8 cellular contexts compared by ENCODE assay signal in the genomic region with DNA sequence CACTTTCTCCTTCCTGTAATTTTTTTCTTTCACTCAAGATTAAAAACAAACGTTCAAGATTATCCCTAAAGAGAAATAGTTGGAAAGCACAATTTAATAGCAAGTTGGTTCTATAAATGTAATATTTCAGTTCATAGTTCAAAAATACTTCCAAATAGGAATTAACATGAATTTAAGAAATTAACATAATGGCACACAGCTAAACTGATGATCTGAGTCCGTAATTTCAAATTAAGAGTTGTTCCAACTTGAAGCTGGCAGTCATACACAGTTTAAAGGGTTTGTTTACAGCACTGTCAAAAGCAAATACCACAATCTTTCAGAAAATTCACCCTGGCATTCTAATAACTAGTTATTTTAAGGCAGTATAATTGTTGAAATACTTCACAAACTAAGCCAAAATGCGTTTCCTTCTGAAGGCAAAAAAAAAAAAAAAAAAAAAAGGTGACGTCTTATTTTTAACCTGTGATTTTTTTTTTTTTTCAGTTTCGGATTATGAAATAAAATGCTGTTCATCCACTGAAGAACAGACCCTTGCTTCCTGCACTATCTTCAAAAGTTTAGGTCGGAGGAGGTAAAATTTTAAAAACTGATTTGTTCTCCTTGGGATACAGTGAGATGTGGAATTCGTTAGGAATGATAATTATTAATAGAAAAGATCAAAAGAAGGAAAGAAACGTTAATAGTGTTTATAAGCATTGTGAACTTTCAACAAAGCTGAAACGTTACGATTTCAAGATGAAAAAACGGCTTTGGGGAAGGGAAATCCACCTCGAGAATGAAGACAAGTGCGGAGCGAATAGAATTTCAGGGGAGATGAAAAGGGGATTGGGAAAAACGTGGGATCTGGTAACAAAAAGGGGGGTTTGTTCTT. TPM values are rescaled to one million over a fixed set of nuclear protein-coding genes. Genes with fewer than 3 reads are reported as not detected.
DNase-seq lines count a peak whose midpoint lies in the region; ATAC-seq and TF ChIP-seq lines count a peak whose summit lies in the region.

No MANE protein-coding gene starts in this region.

- H3K4me1 ChIP-seq in iPS DF 6.9 (ENCODE audit: control insufficient read depth, insufficient read depth, low read length) = 0 out of 2 replicates have a peak, but pooled peaks cover 1% of the 10 kb centered on the region
- H3K4me1 ChIP-seq in spleen = peaks cover 9 to 81% (median 59%) of the 10 kb centered on the region in 6 donors

- H3K36me3 ChIP-seq in iPS DF 6.9 (ENCODE audit: control insufficient read depth, insufficient read depth, low read length) = no peaks in the 10 kb centered on the region
- no peaks in the 10 kb centered on the region for H3K36me3 ChIP-seq in spleen

- no peaks in the 10 kb centered on the region for H3K27me3 Mint-ChIP-seq in activated T-cell treated with anti-CD3 and anti-CD28 coated beads, Interleukin-2, amount 50 U/mL, for 24 hours
- H3K27me3 Mint-ChIP-seq in activated T-helper 2 cell treated with anti-CD3 and anti-CD28 coated beads, Interferon-gamma antibody, Interleukin-2, Interleukin-4, amounts not matched to agents 10 μg/mL and 5 μg/mL and 100 μg/mL, durations not matched to agents 14 hours and 24 hours and 36 hours (ENCODE audit: low read depth) = no peaks in the 10 kb centered on the region

- no peak for ATAC-seq in sciatic nerve

- H3K4me3 ChIP-seq in iPS DF 6.9 (ENCODE audit: low read length) (peak overlapping the region; percentile 77; the same call in 1 of the 2 replicates), spleen (peak overlapping the region; percentile 56 to 79 (median 69))

- H3K27me3 ChIP-seq in iPS DF 6.9 (ENCODE audit: control insufficient read depth, insufficient read depth, low read length) (no peaks in the 10 kb centered on the region), spleen (replicated peaks in 1 of 7) (no peaks in the 10 kb centered on the region)

- H3K9me3 ChIP-seq in iPS DF 6.9 (ENCODE audit: control insufficient read depth, insufficient read depth, low read length) (no peaks in the 10 kb centered on the region), spleen (no peaks in the 10 kb centered on the region)

- TF ChIP-seq POLR2A in spleen (IDR thresholded peaks at IDR 0.05) = no peak

- peaks cover 56% of the 10 kb centered on the region for H3K36me3 Mint-ChIP-seq in activated T-cell treated with anti-CD3 and anti-CD28 coated beads, Interleukin-2, amount 50 U/mL, for 24 hours (ENCODE audit: low read depth)
- H3K36me3 Mint-ChIP-seq in activated T-helper 2 cell treated with anti-CD3 and anti-CD28 coated beads, Interferon-gamma antibody, Interleukin-2, Interleukin-4, amounts not matched to agents 10 μg/mL and 5 μg/mL and 100 μg/mL, durations not matched to agents 14 hours and 24 hours and 36 hours (ENCODE audit: low read depth) = peaks cover 50% of the 10 kb centered on the region

- no peak overlapping the region for H3K27ac ChIP-seq in iPS DF 6.9 (ENCODE audit: low read length)
- peak overlapping the region; percentile 94 to 99 (median 97) for H3K27ac ChIP-seq in spleen

- intact Hi-C loops in activated T-helper 2 cell treated with anti-CD3 and anti-CD28 coated beads, Interferon-gamma antibody, Interleukin-2, Interleukin-4, amounts not matched to agents 10 μg/mL and 5 μg/mL and 100 μg/mL, durations not matched to agents 14 hours and 24 hours and 36 hours (cut with micrococcal nuclease) = loop anchor here (2.0 to 5.0 kb wide), 5 partner anchors 57 to 335 kb away; no protein-coding TSS in a partner anchor
- intact Hi-C loops in spleen (cut with DNase I; ENCODE audit: low total_unique reads) (no loop called here), sciatic nerve (cut with DNase I) (no loop called here)

- WGBS in iPS DF 6.9 (ENCODE audit: insufficient coverage, insufficient read length) = no CpG with 5 or more reads among the region's 15 CpGs
- 1 to 3% (median 1%) methylated on average over 15 of the region's 15 CpGs for WGBS in spleen, 5 donors

- no peak for DNase-seq in activated T-cell treated with anti-CD3 and anti-CD28 coated beads, Interleukin-2, amount 50 U/mL, for 24 hours
- DNase-seq in activated T-cell treated with anti-CD3 and anti-CD28 coated beads, Interleukin-2, amount 50 U/mL, for 1 hour = no peak
- no peak for DNase-seq in activated T-helper 2 cell treated with anti-CD3 and anti-CD28 coated beads, Interferon-gamma antibody, Interleukin-2, Interleukin-4, amounts not matched to agents 10 μg/mL and 5 μg/mL and 100 μg/mL, durations not matched to agents 14 hours and 24 hours and 36 hours (ENCODE audit: low spot score)
- DNase-seq in iPS DF 6.9 (ENCODE audit: low read depth, low spot score) (no peak), spleen (no peak), sciatic nerve (ENCODE audit: low spot score) (no peak), H4 (ENCODE audit: low spot score) (no peak), NCI-H146 (lab: John Stamatoyannopoulos, UW) (no peak)

- peak overlapping the region; percentile 99 for H3K27ac Mint-ChIP-seq in activated T-cell treated with anti-CD3 and anti-CD28 coated beads, Interleukin-2, amount 50 U/mL, for 24 hours
- peak overlapping the region; percentile 94 for H3K27ac Mint-ChIP-seq in activated T-helper 2 cell treated with anti-CD3 and anti-CD28 coated beads, Interferon-gamma antibody, Interleukin-2, Interleukin-4, amounts not matched to agents 10 μg/mL and 5 μg/mL and 100 μg/mL, durations not matched to agents 14 hours and 24 hours and 36 hours

- peak overlapping the region; percentile 96 for H3K4me3 Mint-ChIP-seq in activated T-cell treated with anti-CD3 and anti-CD28 coated beads, Interleukin-2, amount 50 U/mL, for 24 hours
- peak overlapping the region; percentile 95 for H3K4me3 Mint-ChIP-seq in activated T-helper 2 cell treated with anti-CD3 and anti-CD28 coated beads, Interferon-gamma antibody, Interleukin-2, Interleukin-4, amounts not matched to agents 10 μg/mL and 5 μg/mL and 100 μg/mL, durations not matched to agents 14 hours and 24 hours and 36 hours (ENCODE audit: low read depth)

- TF ChIP-seq CTCF in spleen (IDR thresholded peaks at IDR 0.05 in 8 of 11, conservative IDR thresholded peaks at IDR 0.05 in 3 of 11) = no peak

- H3K9me3 Mint-ChIP-seq in activated T-cell treated with anti-CD3 and anti-CD28 coated beads, Interleukin-2, amount 50 U/mL, for 24 hours = peaks cover 3% of the 10 kb centered on the region
- peaks cover 4% of the 10 kb centered on the region for H3K9me3 Mint-ChIP-seq in activated T-helper 2 cell treated with anti-CD3 and anti-CD28 coated beads, Interferon-gamma antibody, Interleukin-2, Interleukin-4, amounts not matched to agents 10 μg/mL and 5 μg/mL and 100 μg/mL, durations not matched to agents 14 hours and 24 hours and 36 hours

- H3K4me1 Mint-ChIP-seq in activated T-cell treated with anti-CD3 and anti-CD28 coated beads, Interleukin-2, amount 50 U/mL, for 24 hours (ENCODE audit: low read depth) = peaks cover 72% of the 10 kb centered on the region
- peaks cover 61% of the 10 kb centered on the region for H3K4me1 Mint-ChIP-seq in activated T-helper 2 cell treated with anti-CD3 and anti-CD28 coated beads, Interferon-gamma antibody, Interleukin-2, Interleukin-4, amounts not matched to agents 10 μg/mL and 5 μg/mL and 100 μg/mL, durations not matched to agents 14 hours and 24 hours and 36 hours (ENCODE audit: low read depth)

RNA-seq across cellular contexts. Expression of a gene that starts 0.9 kb away (rescaled TPM):
- 56.2 and 67.2 TPM in 2 replicates for total RNA-seq in activated T-helper 2 cell treated with anti-CD3 and anti-CD28 coated beads, Interferon-gamma antibody, Interleukin-2, Interleukin-4, amounts not matched to agents 10 μg/mL and 5 μg/mL and 100 μg/mL, durations not matched to agents 14 hours and 24 hours and 36 hours
- 100 to 1,000 TPM; 254 to 504 (median 337) TPM for total RNA-seq in spleen
- 10 to 100 TPM; 20.4 to 33.8 (median 27.6) TPM for polyA plus RNA-seq in spleen
- total RNA-seq in sciatic nerve = 328 TPM
- 108 and 183 TPM in 2 replicates for total RNA-seq in H4 (2014; rRNA removed; shearing (Covaris generic))
